ENCODE assay signal across 20 cellular contexts in genomic region chr3:94311651-94312050, GRCh38.
"Had no signal": no experiment of that assay in that cellular context is flagged by ENCODE, and none has a peak within 500 bp of the region (broad histone marks: within the 10 kb centered on the region; RNA-seq: fewer than 3 reads in every experiment).

No MANE protein-coding gene starts in this region.

- H3K27me3 ChIP-seq: esophagus squamous epithelium, neutrophil, right lobe of liver, stomach, tibial artery had no signal

- DNase-seq: dermis blood vessel endothelial cell; effector memory CD4-positive, alpha-beta T cell; erythroblast; esophagus squamous epithelium; head of caudate nucleus; kidney; mesenchymal stem cell; midbrain; naive thymus-derived CD4-positive, alpha-beta T cell; right lobe of liver; stimulated activated CD4-positive, alpha-beta T cell treated with anti-CD3 and anti-CD28 coated beads, Interleukin-2, amount 100 ng/mL, for 24 hours; stimulated activated CD4-positive, alpha-beta T cell treated with anti-CD3 and anti-CD28 coated beads, Interleukin-4, amount 100 ng/mL, for 24 hours; stimulated activated naive CD4-positive, alpha-beta T cell treated with Interleukin-2 at 50 U/mL for 16 hours; stomach; tibial artery had no signal

- H3K27ac ChIP-seq: coronary artery, esophagus squamous epithelium, neutrophil, parathyroid adenoma, right lobe of liver, stomach, tibial artery had no signal

- FAIRE-seq: frontal cortex, kidney had no signal

- H3K4me3 ChIP-seq: coronary artery, esophagus squamous epithelium, lung, right lobe of liver, stomach, tibial artery had no signal

- H3K9me3 ChIP-seq: esophagus squamous epithelium, neutrophil, right lobe of liver, stomach, tibial artery had no signal

- H3K4me1 ChIP-seq: parathyroid adenoma, right lobe of liver, tibial artery had no signal

- H3K36me3 ChIP-seq: esophagus squamous epithelium, neutrophil, right lobe of liver, stomach, tibial artery had no signal
